In genomic region chr2:24046930-24047702, GRCh38 we compare ENCODE assay signal across 1 cellular context.
TF ChIP-seq lines count a peak whose summit lies in the region.

Gene WDCP, minus strand, starts transcription at chr2:24047391. Its CDS starts 7,897 bp downstream, at chr2:24039494.

TF ChIP-seq in A549, 52 proteins besides CTCF, POLR2A, EP300 and RAD21 (continued from another document):
- TF ChIP-seq BHLHE40 (IDR thresholded peaks at IDR 0.05; ENCODE audit: low read depth, low read length) (0 out of 2 replicates have a peak, but pooled peaks have one; percentile 17), ATOH8 (CRISPR knock-in tag; IDR thresholded peaks at IDR 0.05; ENCODE audit: low read depth) (no peak)
TF ChIP-seq in A549: peak in this region for 7.
